14 cellular contexts compared by ENCODE assay signal in genomic region chr1:20962576-20963258, GRCh38.
"Had no signal": no experiment of that assay in that cellular context is flagged by ENCODE, and none has a peak within 500 bp of the region (broad histone marks: within the 10 kb centered on the region; RNA-seq: fewer than 3 reads in every experiment).

No MANE protein-coding gene starts in this region.

- H3K4me2 ChIP-seq: hepatocyte had no signal

- DNase-seq: activated CD4-positive, alpha-beta T cell treated with anti-CD3 and anti-CD28 coated beads, Interleukin-2, amount 50 U/mL, for 4 hours; activated CD4-positive, CD25-positive, alpha-beta regulatory T cell treated with anti-CD3 and anti-CD28 coated beads, Interleukin-2, amount 50 U/mL, for 72 hours; activated effector memory CD4-positive, alpha-beta T cell treated with Interleukin-2 at 50 U/mL for 16 hours; activated T-cell treated with anti-CD3 and anti-CD28 coated beads, Interleukin-2, amount 50 U/mL, for 1 hour; amygdala; effector memory CD8-positive, alpha-beta T cell; foreskin keratinocyte; kidney; naive B cell; stimulated activated CD4-positive, alpha-beta T cell treated with anti-CD3 and anti-CD28 coated beads, Interleukin-4, amount 100 ng/mL, for 4 hours; stimulated activated naive CD8-positive, alpha-beta T cell treated with anti-CD3 and anti-CD28 coated beads, Interleukin-15, amount 100 ng/mL, for 72 hours had no signal

- H2AFZ ChIP-seq: hepatocyte had no signal

- H3K4me3 ChIP-seq: hepatocyte, thoracic aorta had no signal

- H3K27me3 ChIP-seq: foreskin keratinocyte, hepatocyte had no signal

- H3K4me1 ChIP-seq: foreskin keratinocyte had no signal

- ATAC-seq: effector memory CD8-positive, alpha-beta T cell; foreskin keratinocyte; stimulated activated naive CD8-positive, alpha-beta T cell treated with anti-CD3 and anti-CD28 coated beads, Interleukin-15, amount 100 ng/mL, for 72 hours had no signal

- H3K27ac ChIP-seq: epithelial cell of prostate, foreskin keratinocyte, hepatocyte, thoracic aorta had no signal

- H3K9me3 ChIP-seq: thoracic aorta had no signal

- H3K36me3 ChIP-seq: thoracic aorta had no signal
